In genomic region chr5:145554399-145554798, GRCh38 we compare ENCODE assay signal across 13 cellular contexts.
A peak's percentile ranks its signal among the peaks of the same experiment; 100 is the strongest.
DNase-seq lines count a peak whose midpoint lies in the region.
"Had no signal": no experiment of that assay in that cellular context is flagged by ENCODE, and none has a peak within 500 bp of the region (broad histone marks: within the 10 kb centered on the region; RNA-seq: fewer than 3 reads in every experiment).

No MANE protein-coding gene starts in this region.

- H3K4me3 ChIP-seq in MG63 = no peak overlapping the region

- no peaks in the 10 kb centered on the region for H3K27me3 ChIP-seq in MG63

- DNase-seq in EH (ENCODE audit: low read depth) (peak; percentile 72), MG63 (peak; percentile 83), dedifferentiated amniotic fluid mesenchymal stem cell (ENCODE audit: extremely low spot score) (peak; percentile 32), midbrain (lab: John Stamatoyannopoulos, UW) (peak; percentile 7), HPDE6-E6E7 (ENCODE audit: extremely low spot score) (no peak), OCI-M1 (lab: John Stamatoyannopoulos, UW) (no peak), NCI-H2196 (lab: John Stamatoyannopoulos, UW; ENCODE audit: unreplicated experiment) (no peak), mesenteric fat pad (ENCODE audit: low spot score) (no peak)
- DNase-seq: activated T-cell treated with anti-CD3 and anti-CD28 coated beads, Interleukin-2, amount 50 U/mL, for 4 hours; Caco-2; H7; SHP77; stimulated activated naive CD8-positive, alpha-beta T cell treated with anti-CD3 and anti-CD28 coated beads, Interleukin-15, amount 100 ng/mL, for 72 hours had no signal

- H3K36me3 ChIP-seq in MG63 = no peaks in the 10 kb centered on the region

- no peaks in the 10 kb centered on the region for H3K9me3 ChIP-seq in MG63
- H3K9me3 ChIP-seq: Caco-2 had no signal

Comparison
In these comparisons a context has a peak if more than half of its experiments do, and no peak if none do; other contexts are left out.
1. DNase-seq: peak in EH (single experiment), MG63 (single experiment), dedifferentiated amniotic fluid mesenchymal stem cell (single experiment) and midbrain (single experiment); none in HPDE6-E6E7 (single experiment), OCI-M1 (single experiment), NCI-H2196 (single experiment) and mesenteric fat pad (single experiment).